ENCODE assay signal across 8 cellular contexts in genomic region chr3:188152660-188153497, GRCh38. TPM values are rescaled to one million over a fixed set of nuclear protein-coding genes. Genes with fewer than 3 reads are reported as not detected.
DNase-seq lines count a peak whose midpoint lies in the region; ATAC-seq and TF ChIP-seq lines count a peak whose summit lies in the region.

No MANE protein-coding gene starts in this region.

- no peak for ATAC-seq in activated CD4-positive, alpha-beta T cell treated with anti-CD3 and anti-CD28 coated beads for 36 hours
- ATAC-seq in GM18505 (IDR thresholded peaks at IDR 0.05; ENCODE audit: unreplicated experiment) (no peak), GM18858 (IDR thresholded peaks at IDR 0.05; ENCODE audit: unreplicated experiment) (no peak)

- TF ChIP-seq POLR2A in GM18505 (IDR thresholded peaks at IDR 0.05; ENCODE audit: borderline replicate concordance, extremely low read depth, insufficient read depth, insufficient read length) = no peak

- H3K27me3 Mint-ChIP-seq in activated CD4-positive, alpha-beta T cell treated with anti-CD3 and anti-CD28 coated beads for 36 hours = peaks cover 3% of the 10 kb centered on the region

- intact Hi-C loops in activated CD4-positive, alpha-beta T cell treated with anti-CD3 and anti-CD28 coated beads for 36 hours (cut with DNase I, micrococcal nuclease) = loop anchor here (5.0 to 10.0 kb wide), 3 partner anchors 176 to 802 kb away; no protein-coding TSS in a partner anchor

- H3K4me1 ChIP-seq in OCI-LY1 (ENCODE audit: insufficient read depth, low read length, severe bottlenecking) = peaks cover 49% of the 10 kb centered on the region
- H3K4me1 ChIP-seq in subcutaneous abdominal adipose tissue (ENCODE audit: control insufficient read depth in 5 of 5, insufficient read depth in 5 of 5, low read length in 5 of 5) = peaks cover 0 to 39% (median 31%) of the 10 kb centered on the region in 5 donors

- CTCF ChIA-PET in activated CD4-positive, alpha-beta T cell treated with anti-CD3 and anti-CD28 coated beads for 36 hours (lab: Charles Lee) = interaction anchor here (0.6 to 4.1 kb wide), 10 partner anchors 8 to 413 kb away, joined by 3 to 25 read pairs (median 4); partner anchors contain the start of gene BCL6

- peaks cover 60% of the 10 kb centered on the region for H3K4me1 Mint-ChIP-seq in activated CD4-positive, alpha-beta T cell treated with anti-CD3 and anti-CD28 coated beads for 36 hours

- TF ChIP-seq CTCF in OCI-LY1 (IDR thresholded peaks at IDR 0.05; ENCODE audit: low read length) (no peak), choroid plexus epithelial cell (conservative IDR thresholded peaks at IDR 0.05; ENCODE audit: low read depth, low read length) (no peak)

- H3F3A ChIP-seq in OCI-LY1 (ENCODE audit: insufficient read depth, low read length) = no peaks in the 10 kb centered on the region

- H3K36me3 Mint-ChIP-seq in activated CD4-positive, alpha-beta T cell treated with anti-CD3 and anti-CD28 coated beads for 36 hours (ENCODE audit: low read depth) = peaks cover 7% of the 10 kb centered on the region

- no peak overlapping the region for H2AFZ ChIP-seq in OCI-LY1 (ENCODE audit: low read length)

- no peaks in the 10 kb centered on the region for H3K9me3 Mint-ChIP-seq in activated CD4-positive, alpha-beta T cell treated with anti-CD3 and anti-CD28 coated beads for 36 hours (ENCODE audit: low read depth)

- H3K79me2 ChIP-seq in OCI-LY1 (ENCODE audit: insufficient read depth, low read length) = no peaks in the 10 kb centered on the region

- H3K9me3 ChIP-seq in OCI-LY1 (ENCODE audit: low read length) (no peaks in the 10 kb centered on the region), subcutaneous abdominal adipose tissue (ENCODE audit: control insufficient read depth in 5 of 5, low read length in 5 of 5) (no peaks in the 10 kb centered on the region)

- peak overlapping the region; percentile 76 for H3K4me3 Mint-ChIP-seq in activated CD4-positive, alpha-beta T cell treated with anti-CD3 and anti-CD28 coated beads for 36 hours

- no peaks in the 10 kb centered on the region for H3K9me2 ChIP-seq in OCI-LY1 (ENCODE audit: low read depth, low read length)

- peak overlapping the region; percentile 77 for H3K4me2 ChIP-seq in OCI-LY1 (ENCODE audit: low read length)

- H3K36me3 ChIP-seq in OCI-LY1 (ENCODE audit: insufficient read depth, low read length) = no peaks in the 10 kb centered on the region
- H3K36me3 ChIP-seq in subcutaneous abdominal adipose tissue (ENCODE audit: control insufficient read depth in 5 of 5, insufficient read depth in 5 of 5, low read length in 5 of 5) = no peaks in the 10 kb centered on the region

- peak overlapping the region; percentile 72 for H3K9ac ChIP-seq in OCI-LY1 (ENCODE audit: low read length)
- peak overlapping the region; percentile 74 to 87 (median 83) for H3K9ac ChIP-seq in subcutaneous abdominal adipose tissue (ENCODE audit: low read length in 5 of 5)

- H3K4me3 ChIP-seq in OCI-LY1 (ENCODE audit: low read depth, low read length, poor library complexity, severe bottlenecking) (peak overlapping the region; percentile 74), choroid plexus epithelial cell (ENCODE audit: low read depth, low read length) (peak overlapping the region; percentile 82), subcutaneous abdominal adipose tissue (ENCODE audit: low read depth in 1 of 5, low read length in 5 of 5) (peak overlapping the region; percentile 79 to 90 (median 80))

- H3K27me3 ChIP-seq in OCI-LY1 (ENCODE audit: insufficient read depth, low read length) (no peaks in the 10 kb centered on the region), layer of hippocampus (ENCODE audit: control insufficient read depth, insufficient read depth, low read length) (no peaks in the 10 kb centered on the region), subcutaneous abdominal adipose tissue (ENCODE audit: control insufficient read depth in 5 of 5, insufficient read depth in 4 of 5, low read length in 5 of 5) (no peaks in the 10 kb centered on the region)

- no peaks in the 10 kb centered on the region for H4K20me1 ChIP-seq in OCI-LY1 (ENCODE audit: insufficient read depth, low read length)

- POLR2A ChIA-PET in activated CD4-positive, alpha-beta T cell treated with anti-CD3 and anti-CD28 coated beads for 36 hours (lab: Charles Lee) = interaction anchor here (0.6 to 2.0 kb wide), 4 partner anchors 29 to 406 kb away, joined by 3 to 4 read pairs (median 4); no protein-coding TSS in a partner anchor

- H3K27ac ChIP-seq in OCI-LY1 (ENCODE audit: low read depth, low read length, poor library complexity, severe bottlenecking) (no peak overlapping the region), layer of hippocampus (ENCODE audit: low read depth, low read length) (peak overlapping the region; percentile 90), subcutaneous abdominal adipose tissue (ENCODE audit: low read depth, low read length) (peak overlapping the region; percentile 92)

- H3K27ac Mint-ChIP-seq in activated CD4-positive, alpha-beta T cell treated with anti-CD3 and anti-CD28 coated beads for 36 hours = peak overlapping the region; percentile 78

- peak; percentile 42 for DNase-seq in activated CD4-positive, alpha-beta T cell treated with anti-CD3 and anti-CD28 coated beads for 36 hours
- no peak for DNase-seq in activated CD4-positive, alpha-beta T cell treated with anti-CD3 and anti-CD28 coated beads, Interleukin-2, amount 50 U/mL, for 4 hours
- peak; percentile 51 for DNase-seq in choroid plexus epithelial cell (ENCODE audit: low read depth)

RNA-seq across cellular contexts. Expression of gene LPP, which starts 1.1 kb away (rescaled TPM):
- 10 to 100 TPM; 34.7 to 40.6 TPM for total RNA-seq in activated CD4-positive, alpha-beta T cell treated with anti-CD3 and anti-CD28 coated beads for 36 hours

Comparison
In these comparisons a context has a peak if more than half of its experiments do, and no peak if none do; other contexts are left out.
1. DNase-seq: peak in activated CD4-positive, alpha-beta T cell treated with anti-CD3 and anti-CD28 coated beads for 36 hours (single experiment) and choroid plexus epithelial cell (single experiment); none in activated CD4-positive, alpha-beta T cell treated with anti-CD3 and anti-CD28 coated beads, Interleukin-2, amount 50 U/mL, for 4 hours (0 of 2).
2. Peak in every context shown above with its lines, with median percentiles within 50 percentile points of each other: H3K4me3 ChIP-seq.